ENCODE assay signal across 18 cellular contexts in genomic region chr5:122368845-122369244, GRCh38. TPM values are rescaled to one million over a fixed set of nuclear protein-coding genes. Genes with fewer than 3 reads are reported as not detected.
"Had no signal": no experiment of that assay in that cellular context is flagged by ENCODE, and none has a peak within 500 bp of the region (broad histone marks: within the 10 kb centered on the region; RNA-seq: fewer than 3 reads in every experiment).

No MANE protein-coding gene starts in this region.

- H3K4me1 ChIP-seq: left ventricle myocardium inferior, lower lobe of right lung, psoas muscle had no signal

- H3K36me3 Mint-ChIP-seq: memory B cell; natural killer cell treated with Interleukin-12 subunit alpha and Interleukin-12 subunit beta and Interleukin-15 and Interleukin-18, amount 100 ng/mL, for 72 hours; stimulated activated naive B cell treated with anti-CD40 and anti-IgM and Interleukin-4, amounts not matched to agents 10 μg/mL and 1 μg/mL and 100 μg/mL, for 72 hours had no signal

- ATAC-seq: lower lobe of right lung; natural killer cell treated with Interleukin-12 subunit alpha and Interleukin-12 subunit beta and Interleukin-15 and Interleukin-18, amount 100 ng/mL, for 72 hours; psoas muscle; sciatic nerve; stimulated activated naive B cell treated with anti-CD40 and anti-IgM and Interleukin-4, amounts not matched to agents 10 μg/mL and 1 μg/mL and 100 μg/mL, for 72 hours had no signal

- H3K4me3 ChIP-seq: heart left ventricle, left ventricle myocardium inferior, lower lobe of right lung, psoas muscle, stomach, transverse colon had no signal

- H3K27me3 Mint-ChIP-seq: natural killer cell treated with Interleukin-12 subunit alpha and Interleukin-12 subunit beta and Interleukin-15 and Interleukin-18, amount 100 ng/mL, for 72 hours; stimulated activated naive B cell treated with anti-CD40 and anti-IgM and Interleukin-4, amounts not matched to agents 10 μg/mL and 1 μg/mL and 100 μg/mL, for 72 hours had no signal

- H3K27me3 ChIP-seq: heart left ventricle, stomach, transverse colon had no signal

- H3K27ac Mint-ChIP-seq: memory B cell; natural killer cell treated with Interleukin-12 subunit alpha and Interleukin-12 subunit beta and Interleukin-15 and Interleukin-18, amount 100 ng/mL, for 72 hours; stimulated activated naive B cell treated with anti-CD40 and anti-IgM and Interleukin-4, amounts not matched to agents 10 μg/mL and 1 μg/mL and 100 μg/mL, for 72 hours had no signal

- H3K9me3 ChIP-seq: heart left ventricle, left ventricle myocardium inferior, lower lobe of right lung, psoas muscle, stomach, thoracic aorta, transverse colon had no signal

- H3K4me3 Mint-ChIP-seq: memory B cell; natural killer cell treated with Interleukin-12 subunit alpha and Interleukin-12 subunit beta and Interleukin-15 and Interleukin-18, amount 100 ng/mL, for 72 hours; stimulated activated naive B cell treated with anti-CD40 and anti-IgM and Interleukin-4, amounts not matched to agents 10 μg/mL and 1 μg/mL and 100 μg/mL, for 72 hours had no signal

- DNase-seq: effector CD4-positive, alpha-beta T cell; heart left ventricle; hippocampal formation; left ventricle myocardium inferior; lower lobe of right lung; midbrain; psoas muscle; stimulated activated CD4-positive, alpha-beta T cell treated with anti-CD3 and anti-CD28 coated beads, Interleukin-2, amount 100 ng/mL, for 24 hours; stimulated activated CD4-positive, alpha-beta T cell treated with anti-CD3 and anti-CD28 coated beads, Interleukin-4, amount 100 ng/mL, for 4 hours; stimulated activated naive B cell treated with anti-CD40 and anti-IgM and Interleukin-4, amounts not matched to agents 10 μg/mL and 1 μg/mL and 100 μg/mL, for 72 hours; stomach; substantia nigra; transverse colon had no signal

- H3K9me3 Mint-ChIP-seq: memory B cell; stimulated activated naive B cell treated with anti-CD40 and anti-IgM and Interleukin-4, amounts not matched to agents 10 μg/mL and 1 μg/mL and 100 μg/mL, for 72 hours had no signal

- H3K36me3 ChIP-seq: heart left ventricle, left ventricle myocardium inferior, lower lobe of right lung, stomach, thoracic aorta, transverse colon had no signal

- H3K4me1 Mint-ChIP-seq: memory B cell; stimulated activated naive B cell treated with anti-CD40 and anti-IgM and Interleukin-4, amounts not matched to agents 10 μg/mL and 1 μg/mL and 100 μg/mL, for 72 hours had no signal

- H3K27ac ChIP-seq: heart left ventricle, left ventricle myocardium inferior, lower lobe of right lung, psoas muscle, stomach, transverse colon had no signal

RNA-seq across cellular contexts. Expression of gene SNCAIP, which starts 56.8 kb away (rescaled TPM):
- total RNA-seq: natural killer cell treated with Interleukin-12 subunit alpha and Interleukin-12 subunit beta and Interleukin-15 and Interleukin-18, amount 100 ng/mL, for 72 hours had no signal
- polyA plus RNA-seq: keratinocyte had no signal
